Comparison of ENCODE assay signal across 23 cellular contexts in genomic region chr3:87318609-87319008, GRCh38. TPM values are rescaled to one million over a fixed set of nuclear protein-coding genes. Genes with fewer than 3 reads are reported as not detected.
DNase-seq lines count a peak whose midpoint lies in the region; ATAC-seq, FAIRE-seq and TF ChIP-seq lines count a peak whose summit lies in the region.
"Had no signal": no experiment of that assay in that cellular context is flagged by ENCODE, and none has a peak within 500 bp of the region (broad histone marks: within the 10 kb centered on the region; RNA-seq: fewer than 3 reads in every experiment).

No MANE protein-coding gene starts in this region.

- CTCF ChIA-PET in A549 (lab: Yijun Ruan, JAX): no interaction called here
- CTCF ChIA-PET in naive thymus-derived CD4-positive, alpha-beta T cell (lab: Charles Lee): no interaction called here

- H3K4me1 ChIP-seq in A549: peaks cover 47% of the 10 kb centered on the region
- H3K4me1 ChIP-seq in naive thymus-derived CD4-positive, alpha-beta T cell (ENCODE audit: control insufficient read depth in 2 of 2, insufficient read depth in 2 of 2, low read length in 2 of 2): no peaks in the 10 kb centered on the region

- no peaks in the 10 kb centered on the region for H3K36me3 ChIP-seq in naive thymus-derived CD4-positive, alpha-beta T cell (ENCODE audit: control insufficient read depth in 2 of 3, insufficient read depth in 3 of 3, low read length in 3 of 3)

- no peaks in the 10 kb centered on the region for H3K36me3 Mint-ChIP-seq in mesothelial cell of epicardium
- H3K36me3 Mint-ChIP-seq in naive thymus-derived CD4-positive, alpha-beta T cell: no peaks in the 10 kb centered on the region
- H3K36me3 Mint-ChIP-seq: activated naive CD8-positive, alpha-beta T cell; stimulated activated naive B cell treated with anti-CD40 and anti-IgM and Interleukin-4, amounts not matched to agents 10 μg/mL and 1 μg/mL and 100 μg/mL, for 72 hours had no signal

- peak overlapping the region; percentile 66 for H3K4me2 ChIP-seq in A549
- H3K4me2 ChIP-seq: KMS-11 had no signal

- no peaks in the 10 kb centered on the region for H3K27me3 ChIP-seq in naive thymus-derived CD4-positive, alpha-beta T cell (ENCODE audit: control insufficient read depth in 2 of 2, insufficient read depth in 2 of 2, low read length in 2 of 2)

- intact Hi-C loops in naive thymus-derived CD4-positive, alpha-beta T cell (cut with micrococcal nuclease): no loop called here
- intact Hi-C loops in posterior cingulate gyrus (cut with DNase I): no loop called here

- TF ChIP-seq POLR2A in A549 (IDR thresholded peaks at IDR 0.05; ENCODE audit: low read length): no peak

- H3K27ac ChIP-seq in A549: peak overlapping the region; percentile 67 to 78
- no peak overlapping the region for H3K27ac ChIP-seq in naive thymus-derived CD4-positive, alpha-beta T cell (ENCODE audit: low read depth, low read length)
- H3K27ac ChIP-seq: KMS-11 had no signal

- TF ChIP-seq EP300 in A549 (IDR thresholded peaks at IDR 0.05) (no peak), Ishikawa (IDR thresholded peaks at IDR 0.05; ENCODE audit: borderline replicate concordance) (no peak)

- no peaks in the 10 kb centered on the region for H3K9me3 ChIP-seq in A549
- H3K9me3 ChIP-seq in naive thymus-derived CD4-positive, alpha-beta T cell (ENCODE audit: control insufficient read depth in 2 of 3, low read length in 3 of 3): no peaks in the 10 kb centered on the region

- 10% methylated on average over 2 of the region's 2 CpGs for WGBS in A549 (ENCODE audit: missing lambda C conversion rate)

- TF ChIP-seq CTCF in A549 (IDR thresholded peaks at IDR 0.05): no peak
- TF ChIP-seq CTCF in mesothelial cell of epicardium (IDR thresholded peaks at IDR 0.05; ENCODE audit: unreplicated experiment): no peak

- ATAC-seq in A549 (peak in 1 of 2 experiments; percentile 23; a peak in 1 of 6 replicates), GM21515 (IDR thresholded peaks at IDR 0.05; ENCODE audit: unreplicated experiment) (no peak), HG03139 (IDR thresholded peaks at IDR 0.05; ENCODE audit: unreplicated experiment) (no peak)
- ATAC-seq in naive thymus-derived CD4-positive, alpha-beta T cell: no peak
- ATAC-seq: stimulated activated naive B cell treated with anti-CD40 and anti-IgM and Interleukin-4, amounts not matched to agents 10 μg/mL and 1 μg/mL and 100 μg/mL, for 72 hours had no signal

- no peaks in the 10 kb centered on the region for H3K27me3 Mint-ChIP-seq in mesothelial cell of epicardium (ENCODE audit: low read depth)
- H3K27me3 Mint-ChIP-seq in naive thymus-derived CD4-positive, alpha-beta T cell: peaks cover 2 to 37% (median 22%) of the 10 kb centered on the region in 5 donors

- no peak overlapping the region for H3K4me3 ChIP-seq in A549
- H3K4me3 ChIP-seq in naive thymus-derived CD4-positive, alpha-beta T cell (ENCODE audit: low read length): no peak overlapping the region

- DNase-seq in A549 (ENCODE audit: low read depth in 1 of 2, low spot score in 1 of 2) (no peak), astrocyte of the hippocampus (ENCODE audit: low read depth, low spot score) (peak; percentile 28), mesothelial cell of epicardium (ENCODE audit: low spot score in 2 of 2, unreplicated experiment in 2 of 2) (no peak), posterior cingulate gyrus (no peak)
- no peak for DNase-seq in naive thymus-derived CD4-positive, alpha-beta T cell
- DNase-seq: cortex of kidney; hypothalamus; islet precursor cell; NCI-H510A treated with DMSO at 0.1 percent for 48 hours; SHP77; stimulated activated CD4-positive, alpha-beta T cell treated with anti-CD3 and anti-CD28 coated beads, Interleukin-1b, Interleukin-23, amount 100 ng/mL, for 48 hours; stimulated activated naive B cell treated with anti-CD40 and anti-IgM and Interleukin-4, amounts not matched to agents 10 μg/mL and 1 μg/mL and 100 μg/mL, for 72 hours had no signal

- FAIRE-seq in A549 (lab: Jason Lieb, UNC): no peak
- FAIRE-seq: GM12891, H1 had no signal

- H3K27ac Mint-ChIP-seq in mesothelial cell of epicardium: peak overlapping the region; percentile 81
- H3K27ac Mint-ChIP-seq in naive thymus-derived CD4-positive, alpha-beta T cell: no peak overlapping the region
- H3K27ac Mint-ChIP-seq: activated naive CD8-positive, alpha-beta T cell; stimulated activated naive B cell treated with anti-CD40 and anti-IgM and Interleukin-4, amounts not matched to agents 10 μg/mL and 1 μg/mL and 100 μg/mL, for 72 hours had no signal

- H3K4me1 Mint-ChIP-seq in mesothelial cell of epicardium: peaks cover 32% of the 10 kb centered on the region
- no peaks in the 10 kb centered on the region for H3K4me1 Mint-ChIP-seq in naive thymus-derived CD4-positive, alpha-beta T cell
- H3K4me1 Mint-ChIP-seq: stimulated activated naive B cell treated with anti-CD40 and anti-IgM and Interleukin-4, amounts not matched to agents 10 μg/mL and 1 μg/mL and 100 μg/mL, for 72 hours had no signal

- TF ChIP-seq RAD21 in A549 (conservative IDR thresholded peaks at IDR 0.05 in 1 of 2, IDR thresholded peaks at IDR 0.05 in 1 of 2) (no peak), Ishikawa (IDR thresholded peaks at IDR 0.05; ENCODE audit: low read depth) (no peak)

- POLR2A ChIA-PET in A549 (lab: Yijun Ruan, JAX): no interaction called here
- POLR2A ChIA-PET in naive thymus-derived CD4-positive, alpha-beta T cell (lab: Charles Lee): no interaction called here

- peaks cover 5% of the 10 kb centered on the region for H3K9me3 Mint-ChIP-seq in mesothelial cell of epicardium
- H3K9me3 Mint-ChIP-seq in naive thymus-derived CD4-positive, alpha-beta T cell: peaks cover 0 to 2% (median 0%) of the 10 kb centered on the region in 11 donors
- H3K9me3 Mint-ChIP-seq: stimulated activated naive B cell treated with anti-CD40 and anti-IgM and Interleukin-4, amounts not matched to agents 10 μg/mL and 1 μg/mL and 100 μg/mL, for 72 hours had no signal

- no peak overlapping the region for H3K4me3 Mint-ChIP-seq in mesothelial cell of epicardium
- no peak overlapping the region for H3K4me3 Mint-ChIP-seq in naive thymus-derived CD4-positive, alpha-beta T cell
- H3K4me3 Mint-ChIP-seq: activated naive CD8-positive, alpha-beta T cell; stimulated activated naive B cell treated with anti-CD40 and anti-IgM and Interleukin-4, amounts not matched to agents 10 μg/mL and 1 μg/mL and 100 μg/mL, for 72 hours had no signal

TF ChIP-seq in A549, 52 proteins besides CTCF, POLR2A, EP300 and RAD21:
- TF ChIP-seq, protein P1, sequence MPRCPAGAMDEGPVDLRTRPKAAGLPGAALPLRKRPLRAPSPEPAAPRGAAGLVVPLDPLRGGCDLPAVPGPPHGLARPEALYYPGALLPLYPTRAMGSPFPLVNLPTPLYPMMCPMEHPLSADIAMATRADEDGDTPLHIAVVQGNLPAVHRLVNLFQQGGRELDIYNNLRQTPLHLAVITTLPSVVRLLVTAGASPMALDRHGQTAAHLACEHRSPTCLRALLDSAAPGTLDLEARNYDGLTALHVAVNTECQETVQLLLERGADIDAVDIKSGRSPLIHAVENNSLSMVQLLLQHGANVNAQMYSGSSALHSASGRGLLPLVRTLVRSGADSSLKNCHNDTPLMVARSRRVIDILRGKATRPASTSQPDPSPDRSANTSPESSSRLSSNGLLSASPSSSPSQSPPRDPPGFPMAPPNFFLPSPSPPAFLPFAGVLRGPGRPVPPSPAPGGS (IDR thresholded peaks at IDR 0.05): no peak
- TF ChIP-seq HOXB5 (CRISPR knock-in tag; IDR thresholded peaks at IDR 0.05) (no peak), EHMT2 (IDR thresholded peaks at IDR 0.05; ENCODE audit: low read depth) (no peak), GATA3 (IDR thresholded peaks at IDR 0.05; ENCODE audit: borderline replicate concordance) (0 out of 2 replicates have a peak, but pooled peaks have one; percentile 29), NPAS2 (CRISPR knock-in tag; IDR thresholded peaks at IDR 0.05; ENCODE audit: borderline replicate concordance) (no peak)

TF ChIP-seq in Ishikawa, 13 proteins besides CTCF, POLR2A, EP300 and RAD21:
- TF ChIP-seq FOXM1 (IDR thresholded peaks at IDR 0.05; ENCODE audit: borderline replicate concordance, low read depth): peak; percentile 43; the same call in 1 of the 2 replicates
- peak; percentile 85 for TF ChIP-seq NFIC (IDR thresholded peaks at IDR 0.05)
- TF ChIP-seq CREB1 (IDR thresholded peaks at IDR 0.05; ENCODE audit: low read depth): no peak
- no peak for TF ChIP-seq TCF12 (IDR thresholded peaks at IDR 0.05; ENCODE audit: low read depth)

RNA-seq across cellular contexts. Expression of gene POU1F1, which starts 42.2 kb away (rescaled TPM):
- polyA plus RNA-seq in A549 (2011; rRNA removed): 0.17 and 0.59 TPM in 2 replicates
- not detected in 2 replicates for polyA plus RNA-seq in A549 (2012; cell fraction: cytosol; rRNA removed)
- not detected in 2 replicates for polyA plus RNA-seq in A549 (2012; cell fraction: nucleus; rRNA removed)
- not detected in 3 replicates for polyA plus RNA-seq in A549 (2017; fragmentation: RNase III; extraction: RNeasy Plus Mini Kit Qiagen cat#74134 plus additional on column Dnase treatment)
- not detected in 2 replicates for polyA minus RNA-seq in A549 (2011; rRNA and poly(A)+ RNA removed)
- total RNA-seq in mesothelial cell of epicardium: not detected in 3 replicates
- not detected for total RNA-seq in naive thymus-derived CD4-positive, alpha-beta T cell
- polyA plus RNA-seq in naive thymus-derived CD4-positive, alpha-beta T cell: not detected
- total RNA-seq: H1, lung microvascular endothelial cell, myocyte, omental fat pad had no signal
- polyA plus RNA-seq: AG04450, H1 had no signal
